ENCODE assay signal across 1 cellular context in the genomic region with DNA sequence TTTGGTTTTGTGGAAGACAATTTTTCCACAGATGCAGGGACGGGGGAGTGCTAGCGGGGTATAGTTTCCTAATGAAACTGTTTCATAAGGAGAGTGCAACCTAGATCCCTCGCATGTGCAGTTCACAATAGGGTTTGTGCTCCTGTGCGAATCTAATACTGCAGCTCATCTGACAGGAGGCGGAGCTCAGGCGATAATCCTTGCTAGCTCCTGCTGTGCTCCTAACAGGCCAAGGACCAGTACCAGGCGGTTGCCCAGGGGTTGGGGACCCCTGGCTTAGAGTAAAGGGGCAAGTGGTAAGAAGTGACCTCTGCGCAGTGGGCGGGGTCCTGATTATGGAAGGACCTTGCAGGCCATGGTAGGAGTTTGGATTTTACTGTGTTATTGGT.
TF ChIP-seq lines count a peak whose summit lies in the region.

No MANE protein-coding gene starts in this region.

TF ChIP-seq in HepG2, 621 proteins besides CTCF, POLR2A, EP300 and RAD21:
- TF ChIP-seq ZNF263 (CRISPR knock-in tag; IDR thresholded peaks at IDR 0.05): peak; percentile 62
- TF ChIP-seq ZNF3 (CRISPR knock-in tag; IDR thresholded peaks at IDR 0.05): no peak
- peak; percentile 36; the same call in 1 of the 2 replicates for TF ChIP-seq SAP130 (CRISPR knock-in tag; IDR thresholded peaks at IDR 0.05; ENCODE audit: low read depth)
- peak; percentile 6; the same call in 1 of the 2 replicates for TF ChIP-seq RBFOX2 (IDR thresholded peaks at IDR 0.05; ENCODE audit: low read depth, low read length)
- peak; percentile 26; the same call in 1 of the 2 replicates for TF ChIP-seq POLR2G (IDR thresholded peaks at IDR 0.05; ENCODE audit: low read depth, low read length)
- TF ChIP-seq SOX5 (CRISPR knock-in tag; IDR thresholded peaks at IDR 0.05; ENCODE audit: borderline replicate concordance): peak; percentile 42; the same call in 1 of the 2 replicates
- TF ChIP-seq HNF4A (CRISPR knock-in tag; IDR thresholded peaks at IDR 0.05): 0 out of 2 replicates have a peak, but pooled peaks have one; percentile 15
- no peak for TF ChIP-seq CENPX (CRISPR knock-in tag; IDR thresholded peaks at IDR 0.05)
- TF ChIP-seq WIZ (CRISPR knock-in tag; IDR thresholded peaks at IDR 0.05): no peak
- TF ChIP-seq SOX13 (IDR thresholded peaks at IDR 0.05): no peak
- peak in 1 of 2 experiments; percentile 43; a peak in 1 of 4 replicates for TF ChIP-seq SOX13 (CRISPR knock-in tag; conservative IDR thresholded peaks at IDR 0.05 in 1 of 2, IDR thresholded peaks at IDR 0.05 in 1 of 2)
- peak; percentile 71 for TF ChIP-seq SP5 (CRISPR knock-in tag; IDR thresholded peaks at IDR 0.05; ENCODE audit: borderline replicate concordance, low read depth)
